ENCODE assay signal across 7 cellular contexts in genomic region chr22:25377699-25378098, GRCh38.
"Had no signal": no experiment of that assay in that cellular context is flagged by ENCODE, and none has a peak within 500 bp of the region (broad histone marks: within the 10 kb centered on the region; RNA-seq: fewer than 3 reads in every experiment).

No MANE protein-coding gene starts in this region.

- ATAC-seq: HCT116, K562 had no signal

- DNase-seq: GM23248, GOT3, H7, IMR-90 had no signal

- FAIRE-seq: HTR-8/SVneo, K562 had no signal
